ENCODE assay signal across 8 cellular contexts in the genomic region with DNA sequence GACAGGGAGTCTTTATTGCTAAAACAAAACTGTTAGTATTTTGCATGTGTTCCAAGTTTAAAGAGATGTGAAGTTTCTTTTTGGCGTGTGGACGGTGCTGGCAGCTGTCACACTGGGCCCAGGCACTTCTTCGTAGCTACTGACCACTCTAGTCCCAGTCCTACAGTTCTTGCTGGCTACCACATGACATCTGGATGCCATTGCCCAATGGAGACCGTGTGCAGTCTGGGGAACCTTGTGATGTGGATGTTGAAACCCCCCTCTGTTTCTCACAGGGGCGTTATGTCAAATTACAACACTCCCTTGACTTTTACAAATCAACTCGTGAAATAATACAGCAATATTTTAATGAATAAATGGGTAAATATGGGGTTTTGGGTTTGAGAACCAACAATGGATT. TPM values are rescaled to one million over a fixed set of nuclear protein-coding genes. Genes with fewer than 3 reads are reported as not detected.
A peak's percentile ranks its signal among the peaks of the same experiment; 100 is the strongest.
DNase-seq lines count a peak whose midpoint lies in the region; ATAC-seq and TF ChIP-seq lines count a peak whose summit lies in the region.

No MANE protein-coding gene starts in this region.

- intact Hi-C loops in Caco-2 (cut with micrococcal nuclease; ENCODE audit: unreplicated experiment), result loop anchor here (2.0 to 5.0 kb wide), 2 partner anchors 75 to 152 kb away; no protein-coding TSS in a partner anchor

- peak; percentile 20 for ATAC-seq in GM21367 (IDR thresholded peaks at IDR 0.05; ENCODE audit: unreplicated experiment)
- no peak for ATAC-seq in memory B cell (ENCODE audit: low read depth)

- H3K9me3 Mint-ChIP-seq in Caco-2 (ENCODE audit: unreplicated experiment) (no peaks in the 10 kb centered on the region), memory B cell (no peaks in the 10 kb centered on the region)

- DNase-seq in Caco-2 (no peak), astrocyte of the spinal cord (ENCODE audit: low read depth, low spot score) (no peak), memory B cell (ENCODE audit: low spot score in 2 of 2) (no peak), NCI-H2081 (lab: John Stamatoyannopoulos, UW) (no peak), cerebellar cortex (ENCODE audit: low spot score) (no peak)
- no peak for DNase-seq in stimulated activated CD8-positive, alpha-beta memory T cell treated with anti-CD3 and anti-CD28 coated beads, Interleukin-4, amount 100 ng/mL, for 48 hours

- H3K27me3 Mint-ChIP-seq in Caco-2 (ENCODE audit: insufficient read depth, unreplicated experiment) (no peaks in the 10 kb centered on the region), memory B cell (no peaks in the 10 kb centered on the region)

- in situ Hi-C loops in astrocyte of the spinal cord (cut with HindIII; ENCODE audit: low sequenced_read_pairs), result no loop called here

- no peaks in the 10 kb centered on the region for H3K9me3 ChIP-seq in Caco-2
- no peaks in the 10 kb centered on the region for H3K9me3 ChIP-seq in HUES64 (ENCODE audit: insufficient read depth, low read depth, low read length)

- no peaks in the 10 kb centered on the region for H3K36me3 ChIP-seq in Caco-2 (ENCODE audit: control insufficient read depth, insufficient read depth, low read length)
- H3K36me3 ChIP-seq in HUES64 (ENCODE audit: insufficient read depth, low read length), result no peaks in the 10 kb centered on the region

- H3K4me1 Mint-ChIP-seq in Caco-2 (ENCODE audit: low read depth, unreplicated experiment) (peaks cover 17% of the 10 kb centered on the region), memory B cell (peaks cover 19% of the 10 kb centered on the region)

- H3K27ac Mint-ChIP-seq in Caco-2 (ENCODE audit: unreplicated experiment), result peak overlapping the region; percentile 83
- H3K27ac Mint-ChIP-seq in memory B cell, result no peak overlapping the region

- WGBS in HUES64, result 66% methylated on average over 4 of the region's 6 CpGs

- H3K27me3 ChIP-seq in Caco-2 (replicated peaks; ENCODE audit: control insufficient read depth, insufficient read depth, low read length) (no peaks in the 10 kb centered on the region), HUES64 (ENCODE audit: insufficient read depth, low read length) (no peaks in the 10 kb centered on the region)

- TF ChIP-seq CTCF in Caco-2 (IDR thresholded peaks at IDR 0.05; ENCODE audit: insufficient read depth in 1 of 2, low read depth in 1 of 2, low read length in 1 of 2, severe bottlenecking in 1 of 2, unreplicated experiment in 1 of 2) (no peak), astrocyte of the spinal cord (IDR thresholded peaks at IDR 0.05; ENCODE audit: low read depth, low read length) (no peak)

- POLR2A ChIA-PET in Caco-2 (lab: Charles Lee), result interaction anchor here (0.6 kb wide), 1 partner anchor 105 kb away, joined by 3 read pairs; no protein-coding TSS in a partner anchor

- BruUV-seq in Caco-2 (replicated peaks; lab: Mats Ljungman, UMichigan), result no TSS peak

- H3K4me1 ChIP-seq in Caco-2, result peaks cover 20% of the 10 kb centered on the region
- H3K4me1 ChIP-seq in HUES64 (ENCODE audit: insufficient read depth, low read length), result peaks cover 26% of the 10 kb centered on the region

- H3K36me3 Mint-ChIP-seq in Caco-2 (ENCODE audit: insufficient read depth, unreplicated experiment) (peaks cover 18% of the 10 kb centered on the region), memory B cell (peaks cover 4% of the 10 kb centered on the region)

- CTCF ChIA-PET in Caco-2 (lab: Charles Lee), result no interaction called here

- 0 out of 2 replicates have a peak overlapping the region, but pooled peaks have one; percentile 84 for H3K9ac ChIP-seq in HUES64 (ENCODE audit: low read depth, low read length)

- peak overlapping the region; percentile 48 for H3K4me3 ChIP-seq in Caco-2 (ENCODE audit: low read depth, low read length)
- H3K4me3 ChIP-seq in HUES64 (ENCODE audit: low read length), result peak overlapping the region; percentile 70
- H3K4me3 ChIP-seq in astrocyte of the spinal cord (ENCODE audit: low read depth, low read length), result peak overlapping the region; percentile 68

- peak overlapping the region; percentile 90 for H3K4me3 Mint-ChIP-seq in Caco-2 (ENCODE audit: unreplicated experiment)
- H3K4me3 Mint-ChIP-seq in memory B cell, result peak overlapping the region; percentile 95

- no peak overlapping the region for H3K27ac ChIP-seq in HUES64 (ENCODE audit: low read depth, low read length)

RNA-seq across cellular contexts. Expression of a gene that starts 1.1 kb away (rescaled TPM):
- total RNA-seq in Caco-2 (2022), result 56.8 and 58.3 TPM in 2 replicates
- polyA plus RNA-seq in HUES64 (2013, experiment 1 of 2), result 31.7 TPM
- polyA plus RNA-seq in HUES64 (2013, experiment 2 of 2), result 39.5 TPM
